Comparison of ENCODE assay signal across 9 cellular contexts in genomic region chr1:65420590-65421340, GRCh38. TPM values are rescaled to one million over a fixed set of nuclear protein-coding genes. Genes with fewer than 3 reads are reported as not detected.
DNase-seq lines count a peak whose midpoint lies in the region; ATAC-seq and TF ChIP-seq lines count a peak whose summit lies in the region.
"Had no signal": no experiment of that assay in that cellular context is flagged by ENCODE, and none has a peak within 500 bp of the region (broad histone marks: within the 10 kb centered on the region; RNA-seq: fewer than 3 reads in every experiment).

Gene LEPR, plus strand, starts transcription at chr1:65420668. Its CDS starts 144,898 bp downstream, at chr1:65565566.
Gene LEPROT, plus strand, starts transcription at chr1:65420668. Its CDS starts 57 bp downstream, at chr1:65420725.

- H3K9me3 ChIP-seq in left ventricle myocardium inferior (replicated peaks), result no peaks in the 10 kb centered on the region

- H3K9ac ChIP-seq in KMS-11, result peak within 1 kb of the TSS; percentile 78

- peak within 1 kb of the TSS; percentile 60 for H3K27ac ChIP-seq in KMS-11
- H3K27ac ChIP-seq in left ventricle myocardium inferior (replicated peaks), result peak within 1 kb of the TSS; percentile 99

- CTCF ChIA-PET in WTC11 (lab: Charles Lee), result interaction anchor here (0.6 to 2.0 kb wide), 13 partner anchors 8 to 267 kb away, joined by 3 to 18 read pairs (median 7); partner anchors contain the start of gene DNAJC6

- intact Hi-C loops in left ventricle myocardium inferior (cut with micrococcal nuclease), result no loop called here

- H3K4me2 ChIP-seq in KMS-11, result peak within 1 kb of the TSS; percentile 73

- H3K4me3 ChIP-seq in KMS-11 (IDR thresholded peaks at IDR 0.05; ENCODE audit: insufficient read depth, low read depth, low read length), result peak within 1 kb of the TSS; percentile 71
- peak within 1 kb of the TSS; percentile 94 for H3K4me3 ChIP-seq in left ventricle myocardium inferior
- peak within 1 kb of the TSS; percentile 88 for H3K4me3 ChIP-seq in retinal pigment epithelial cell (ENCODE audit: low read length)

- H3K79me2 ChIP-seq in KMS-11 (ENCODE audit: insufficient read depth, low read depth), result no peaks in the 10 kb centered on the region; the same call in 1 of the 2 replicates

- peak within 1 kb of the TSS; percentile 81 for H2AFZ ChIP-seq in KMS-11 (ENCODE audit: low read depth)

- TF ChIP-seq CTCF in KMS-11 (conservative IDR thresholded peaks at IDR 0.05; ENCODE audit: low read depth, low read length) (no peak), WTC11 (IDR thresholded peaks at IDR 0.05) (no peak), left ventricle myocardium inferior (IDR thresholded peaks at IDR 0.05; ENCODE audit: borderline replicate concordance) (no peak), retinal pigment epithelial cell (conservative IDR thresholded peaks at IDR 0.05; ENCODE audit: low read depth, low read length) (no peak)

- DNase-seq in GF-D8 (lab: John Stamatoyannopoulos, UW), result peak; percentile 31
- no peak for DNase-seq in WTC11 (ENCODE audit: low spot score)
- no peak for DNase-seq in left ventricle myocardium inferior
- DNase-seq in retinal pigment epithelial cell (ENCODE audit: low read depth), result no peak
- DNase-seq in RKO (ENCODE audit: low spot score), result no peak

- ATAC-seq in GM21528 (IDR thresholded peaks at IDR 0.05; ENCODE audit: low FRiP score, unreplicated experiment), result peak; percentile 66
- peak; percentile 2 for ATAC-seq in WTC11
- no peak for ATAC-seq in esophagus mucosa

- peaks cover 7% of the 10 kb centered on the region for H3K9me3 Mint-ChIP-seq in WTC11
- H3K9me3 Mint-ChIP-seq: dendritic cell treated with granulocyte-macrophage colony-stimulating factor and Interleukin-4, amounts not matched to agents 40 ng/mL and 50 ng/mL, for 4 days had no signal

- H3K4me3 Mint-ChIP-seq in WTC11, result no peak within 1 kb of the TSS; the same call in none of the 2 replicates
- H3K4me3 Mint-ChIP-seq: dendritic cell treated with granulocyte-macrophage colony-stimulating factor and Interleukin-4, amounts not matched to agents 40 ng/mL and 50 ng/mL, for 4 days had no signal

- peak within 1 kb of the TSS; percentile 97 for H3K27ac Mint-ChIP-seq in WTC11
- H3K27ac Mint-ChIP-seq: dendritic cell treated with granulocyte-macrophage colony-stimulating factor and Interleukin-4, amounts not matched to agents 40 ng/mL and 50 ng/mL, for 4 days had no signal

- H3K27me3 ChIP-seq in KMS-11 (ENCODE audit: insufficient read depth, low read depth) (no peaks in the 10 kb centered on the region), left ventricle myocardium inferior (ENCODE audit: low read depth) (no peaks in the 10 kb centered on the region)

- H3K4me1 Mint-ChIP-seq in WTC11, result peaks cover 42% of the 10 kb centered on the region

- H3K36me3 ChIP-seq in KMS-11 (ENCODE audit: insufficient read depth), result no peaks in the 10 kb centered on the region
- H3K36me3 ChIP-seq in left ventricle myocardium inferior, result peaks cover 9% of the 10 kb centered on the region

- H4K20me1 ChIP-seq in KMS-11 (ENCODE audit: insufficient read depth), result no peaks in the 10 kb centered on the region

- H3K36me3 Mint-ChIP-seq in WTC11, result peaks cover 6% of the 10 kb centered on the region

- POLR2A ChIA-PET in WTC11 (lab: Charles Lee), result interaction anchor here (0.5 to 1.8 kb wide), 8 partner anchors 17 to 166 kb away, joined by 3 to 12 read pairs (median 4); partner anchors contain the start of gene DNAJC6

- H3K27me3 Mint-ChIP-seq in WTC11 (ENCODE audit: low read depth), result no peaks in the 10 kb centered on the region
- H3K27me3 Mint-ChIP-seq: dendritic cell treated with granulocyte-macrophage colony-stimulating factor and Interleukin-4, amounts not matched to agents 40 ng/mL and 50 ng/mL, for 4 days had no signal

- H3K4me1 ChIP-seq in KMS-11 (ENCODE audit: low read depth, poor library complexity, severe bottlenecking) (peaks cover 10% of the 10 kb centered on the region), left ventricle myocardium inferior (peaks cover 34% of the 10 kb centered on the region)

TF ChIP-seq in WTC11, 78 proteins besides CTCF, POLR2A, EP300 and RAD21 (continues in another document):
- no peak for TF ChIP-seq IRF2 (CRISPR knock-in tag; IDR thresholded peaks at IDR 0.05; ENCODE audit: borderline replicate concordance, low read depth)
- TF ChIP-seq ETV6 (CRISPR knock-in tag; IDR thresholded peaks at IDR 0.05), result no peak; the same call in none of the 2 replicates
- peak; percentile 74; the same call in 1 of the 2 replicates for TF ChIP-seq FOXP1 (CRISPR knock-in tag; IDR thresholded peaks at IDR 0.05; ENCODE audit: borderline replicate concordance)
- TF ChIP-seq ATF2 (CRISPR knock-in tag; IDR thresholded peaks at IDR 0.05; ENCODE audit: borderline replicate concordance, low read depth), result no peak
- TF ChIP-seq USF1 (CRISPR knock-in tag; IDR thresholded peaks at IDR 0.05), result peak; percentile 33; the same call in 1 of the 2 replicates
- no peak for TF ChIP-seq ZNF423 (CRISPR knock-in tag; IDR thresholded peaks at IDR 0.05)
- no peak for TF ChIP-seq CDX4 (CRISPR knock-in tag; IDR thresholded peaks at IDR 0.05; ENCODE audit: borderline replicate concordance)
- TF ChIP-seq TP53 (CRISPR knock-in tag; IDR thresholded peaks at IDR 0.05), result no peak
- TF ChIP-seq ZNF317 (CRISPR knock-in tag; IDR thresholded peaks at IDR 0.05; ENCODE audit: borderline replicate concordance, low read depth), result no peak
- TF ChIP-seq NR2C2 (CRISPR knock-in tag; IDR thresholded peaks at IDR 0.05), result no peak
- no peak for TF ChIP-seq ZNF425 (CRISPR knock-in tag; conservative IDR thresholded peaks at IDR 0.05)
- no peak for TF ChIP-seq FOXP4 (CRISPR knock-in tag; IDR thresholded peaks at IDR 0.05)
- 0 out of 2 replicates have a peak, but pooled peaks have one; percentile 61 for TF ChIP-seq RELA (CRISPR knock-in tag; IDR thresholded peaks at IDR 0.05; ENCODE audit: borderline replicate concordance)
- no peak for TF ChIP-seq RORB (CRISPR knock-in tag; IDR thresholded peaks at IDR 0.05)
- TF ChIP-seq GTF2I (CRISPR knock-in tag; conservative IDR thresholded peaks at IDR 0.05), result no peak

RNA-seq across cellular contexts. Expression of gene LEPR, which starts in this region (rescaled TPM):
- total RNA-seq in WTC11 (2021) (5.3 to 6.5 TPM (median 5.6 TPM) in 3 replicates), left ventricle myocardium inferior (7.1 TPM), esophagus mucosa (2.4 TPM)

RNA-seq across cellular contexts. Expression of gene LEPROT, which starts in this region (rescaled TPM):
- total RNA-seq in WTC11 (2021) (18.1 to 23.0 TPM (median 18.1 TPM) in 3 replicates), left ventricle myocardium inferior (51.0 TPM), esophagus mucosa (42.1 TPM)
